11 cellular contexts compared by ENCODE assay signal in genomic region chr12:116389990-116390655, GRCh38.
A peak's percentile ranks its signal among the peaks of the same experiment; 100 is the strongest.
DNase-seq lines count a peak whose midpoint lies in the region; ATAC-seq, FAIRE-seq and TF ChIP-seq lines count a peak whose summit lies in the region.
"Had no signal": no experiment of that assay in that cellular context is flagged by ENCODE, and none has a peak within 500 bp of the region (broad histone marks: within the 10 kb centered on the region; RNA-seq: fewer than 3 reads in every experiment).

No MANE protein-coding gene starts in this region.

- H3K79me2 ChIP-seq in keratinocyte (ENCODE audit: control insufficient read depth, insufficient read depth, low read length): no peaks in the 10 kb centered on the region

- no peaks in the 10 kb centered on the region for H3K27me3 Mint-ChIP-seq in MCF 10A (ENCODE audit: insufficient read depth, unreplicated experiment)

- H3K27ac ChIP-seq in keratinocyte (ENCODE audit: control insufficient read depth, insufficient read depth, low read length) (peak overlapping the region; percentile 50), Peyer's patch (no peak overlapping the region)
- H3K27ac ChIP-seq: 22Rv1, HL-60 had no signal

- no peaks in the 10 kb centered on the region for H3K36me3 ChIP-seq in keratinocyte (ENCODE audit: control insufficient read depth in 2 of 2, extremely low read depth in 1 of 2, insufficient read depth in 2 of 2, low read length in 2 of 2)
- H3K36me3 ChIP-seq in Peyer's patch: no peaks in the 10 kb centered on the region

- POLR2A ChIA-PET in MCF 10A (lab: Yijun Ruan, JAX): interaction anchor here (0.6 to 1.5 kb wide), 9 partner anchors 10 to 169 kb away, joined by 3 to 9 read pairs (median 4); partner anchors contain the start of gene MAP1LC3B2

- CTCF ChIA-PET in MCF 10A (lab: Yijun Ruan, JAX): interaction anchor here (0.8 kb wide), 1 partner anchor 209 kb away, joined by 5 read pairs; no protein-coding TSS in a partner anchor

- peaks cover 6% of the 10 kb centered on the region for H3K36me3 Mint-ChIP-seq in MCF 10A (ENCODE audit: insufficient read depth, unreplicated experiment)
- H3K36me3 Mint-ChIP-seq: activated naive CD4-positive, alpha-beta T cell treated with anti-CD3 and anti-CD28 coated beads, Interleukin-2, amount 10 ng/mL, durations not matched to agents 7 days and 5 days had no signal

- no peak for DNase-seq in Right ventricle myocardium inferior (ENCODE audit: missing footprints)
- no peak for DNase-seq in cardiac septum (ENCODE audit: low spot score)
- DNase-seq in MCF 10A (ENCODE audit: unreplicated experiment): peak; percentile 99
- DNase-seq in keratinocyte (ENCODE audit: low read depth, low spot score): peak; percentile 95
- DNase-seq in urothelium cell line (ENCODE audit: low spot score): peak; percentile 78
- DNase-seq in ecto neural progenitor cell (ENCODE audit: low spot score): no peak
- DNase-seq in Peyer's patch: no peak
- DNase-seq: activated naive CD4-positive, alpha-beta T cell treated with anti-CD3 and anti-CD28 coated beads, Interleukin-2, amount 10 ng/mL, durations not matched to agents 7 days and 5 days had no signal

- no peaks in the 10 kb centered on the region for H4K20me1 ChIP-seq in keratinocyte (ENCODE audit: control insufficient read depth, extremely low read depth, insufficient read depth, low read length)

- H3K4me3 ChIP-seq in keratinocyte (ENCODE audit: control insufficient read depth in 2 of 3, extremely low read depth in 1 of 3, insufficient read depth in 2 of 3, low read depth in 1 of 3, low read length in 3 of 3) (no peak overlapping the region), Peyer's patch (no peak overlapping the region)

- H2AFZ ChIP-seq in keratinocyte (ENCODE audit: control insufficient read depth, low read length): no peak overlapping the region

- H3K9ac ChIP-seq in keratinocyte (ENCODE audit: control insufficient read depth, extremely low read depth, insufficient read depth, low read length): peak overlapping the region; percentile 36

- ATAC-seq in Right ventricle myocardium inferior (peak; percentile 46), GM18511 (IDR thresholded peaks at IDR 0.05; ENCODE audit: unreplicated experiment) (no peak)

- H3K9me3 Mint-ChIP-seq in MCF 10A (ENCODE audit: unreplicated experiment): no peaks in the 10 kb centered on the region
- H3K9me3 Mint-ChIP-seq: activated naive CD4-positive, alpha-beta T cell treated with anti-CD3 and anti-CD28 coated beads, Interleukin-2, amount 10 ng/mL, durations not matched to agents 7 days and 5 days had no signal

- peaks cover 18% of the 10 kb centered on the region for H3K4me1 Mint-ChIP-seq in MCF 10A (ENCODE audit: insufficient read depth, unreplicated experiment)

- FAIRE-seq in keratinocyte (lab: Jason Lieb, UNC): peak; percentile 64
- FAIRE-seq in urothelium cell line (lab: Jason Lieb, UNC): no peak

- no peaks in the 10 kb centered on the region for H3K9me1 ChIP-seq in keratinocyte (ENCODE audit: control insufficient read depth, extremely low read depth, insufficient read depth, low read length)

- peak overlapping the region; percentile 68 for H3K4me2 ChIP-seq in keratinocyte (ENCODE audit: control insufficient read depth, extremely low read depth, insufficient read depth, low read depth, low read length)

- TF ChIP-seq CTCF in MCF 10A (IDR thresholded peaks at IDR 0.05; ENCODE audit: unreplicated experiment): no peak
- TF ChIP-seq CTCF in keratinocyte (optimal IDR thresholded peaks at IDR 0.05 in 1 of 3, IDR thresholded peaks at IDR 0.05 in 1 of 3, conservative IDR thresholded peaks at IDR 0.05 in 1 of 3; ENCODE audit: extremely low read depth in 1 of 3, insufficient read depth in 2 of 3, low read length in 3 of 3): no peak
- no peak for TF ChIP-seq CTCF in Peyer's patch (IDR thresholded peaks at IDR 0.05)

- H3K4me1 ChIP-seq in keratinocyte (ENCODE audit: control insufficient read depth, extremely low read depth, insufficient read depth, low read length): peaks cover 18% of the 10 kb centered on the region
- no peaks in the 10 kb centered on the region for H3K4me1 ChIP-seq in Peyer's patch

- dilution Hi-C loops in keratinocyte (cut with MboI; ENCODE audit: extremely low pct_ligation_motif_present, low sequenced_read_pairs): no loop called here

- H3K27me3 ChIP-seq in keratinocyte (ENCODE audit: control insufficient read depth, extremely low read depth, insufficient read depth, low read length): peaks cover 4% of the 10 kb centered on the region
- H3K27me3 ChIP-seq in Peyer's patch: no peaks in the 10 kb centered on the region

- peak overlapping the region; percentile 81 for H3K27ac Mint-ChIP-seq in MCF 10A (ENCODE audit: low read depth, unreplicated experiment)
- H3K27ac Mint-ChIP-seq: activated naive CD4-positive, alpha-beta T cell treated with anti-CD3 and anti-CD28 coated beads, Interleukin-2, amount 10 ng/mL, durations not matched to agents 7 days and 5 days had no signal

- intact Hi-C loops in Right ventricle myocardium inferior (cut with DNase I) (no loop called here), cardiac septum (cut with DNase I) (no loop called here), MCF 10A (cut with micrococcal nuclease) (no loop called here)

- BruUV-seq in MCF 10A (replicated peaks; lab: Mats Ljungman, UMichigan): no TSS peak

- no peak for TF ChIP-seq POLR2A in Peyer's patch (IDR thresholded peaks at IDR 0.05)

- H3K9me3 ChIP-seq in keratinocyte (ENCODE audit: control insufficient read depth, low read depth, low read length): no peaks in the 10 kb centered on the region
- no peaks in the 10 kb centered on the region for H3K9me3 ChIP-seq in Peyer's patch

- H3K4me3 Mint-ChIP-seq in MCF 10A (ENCODE audit: unreplicated experiment): peak overlapping the region; percentile 41
- H3K4me3 Mint-ChIP-seq: activated naive CD4-positive, alpha-beta T cell treated with anti-CD3 and anti-CD28 coated beads, Interleukin-2, amount 10 ng/mL, durations not matched to agents 7 days and 5 days had no signal

Comparison
In these comparisons a context has a peak if more than half of its experiments do, and no peak if none do; other contexts are left out.
1. DNase-seq: peak in MCF 10A (single experiment), keratinocyte (single experiment) and urothelium cell line (single experiment); none in Right ventricle myocardium inferior (single experiment), cardiac septum (single experiment), ecto neural progenitor cell (single experiment) and Peyer's patch (0 of 3).